Comparison of ENCODE assay signal across 11 cellular contexts in the genomic region with DNA sequence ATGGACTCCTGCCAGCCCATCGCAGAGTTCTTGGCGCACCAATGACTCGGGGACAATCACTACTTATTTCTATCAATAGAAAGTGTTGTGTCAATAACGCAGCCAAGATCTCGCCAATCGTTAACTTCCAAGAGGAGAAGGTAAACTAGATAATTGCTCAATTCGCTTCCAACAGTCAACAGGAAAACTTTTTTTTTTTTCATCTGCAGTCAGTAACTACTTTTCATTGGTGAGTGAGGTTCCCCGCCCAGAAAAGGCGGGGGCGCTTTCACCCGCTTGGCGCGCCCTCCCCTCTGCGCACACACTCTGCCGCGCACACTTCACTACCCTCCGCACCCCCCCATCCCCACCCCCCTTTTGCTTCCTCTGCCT. TPM values are rescaled to one million over a fixed set of nuclear protein-coding genes. Genes with fewer than 3 reads are reported as not detected.
DNase-seq lines count a peak whose midpoint lies in the region; ATAC-seq, FAIRE-seq and TF ChIP-seq lines count a peak whose summit lies in the region.
"Had no signal": no experiment of that assay in that cellular context is flagged by ENCODE, and none has a peak within 500 bp of the region (broad histone marks: within the 10 kb centered on the region; RNA-seq: fewer than 3 reads in every experiment).

A gene (minus strand): TSS at position 147 of the 372 bp plus-strand sequence. CDS start 313 bp downstream, outside the sequence.

- WGBS in pancreas, 2 donors, result 3 to 5% methylated on average over 17 of the region's 17 CpGs

- H3K4me3 ChIP-seq in pancreas, result peak within 1 kb of the TSS in 2 of 4 donors; percentile 0 to 41
- H3K4me3 ChIP-seq: GM12878 had no signal

- ATAC-seq in pancreas, result peak; percentile 42 to 63 (median 58)
- ATAC-seq in GM19455 (IDR thresholded peaks at IDR 0.05; ENCODE audit: unreplicated experiment), result no peak
- ATAC-seq in GM19467 (IDR thresholded peaks at IDR 0.05; ENCODE audit: unreplicated experiment), result no peak
- ATAC-seq in HG03439 (IDR thresholded peaks at IDR 0.05; ENCODE audit: unreplicated experiment), result no peak
- ATAC-seq: GM12878; stimulated activated naive CD8-positive, alpha-beta T cell treated with anti-CD3 and anti-CD28 coated beads, Interleukin-15, Interleukin-2, amounts not matched to agents 100 U/mL and 50 U/mL, for 24 hours had no signal

- no peak for FAIRE-seq in pancreas (lab: Jason Lieb, UNC)
- FAIRE-seq: GM12878 had no signal

- peaks cover 8 to 88% (median 19%) of the 10 kb centered on the region in 4 donors for H3K27me3 ChIP-seq in pancreas

- H3K9me3 ChIP-seq in ES-I3 (ENCODE audit: control insufficient read depth, insufficient read depth, low read length), result no peaks in the 10 kb centered on the region
- no peaks in the 10 kb centered on the region for H3K9me3 ChIP-seq in pancreas

- H3K36me3 Mint-ChIP-seq in endothelial cell (ENCODE audit: low read depth, unreplicated experiment), result peaks cover 9% of the 10 kb centered on the region

- intact Hi-C loops in pancreas (cut with DNase I), result no loop called here

- no peaks in the 10 kb centered on the region for H3K9me3 Mint-ChIP-seq in endothelial cell (ENCODE audit: unreplicated experiment)

- H3K36me3 ChIP-seq in ES-I3 (ENCODE audit: insufficient read depth, low read length) (no peaks in the 10 kb centered on the region), pancreas (no peaks in the 10 kb centered on the region)

- DNase-seq in NCI-H2171 (lab: John Stamatoyannopoulos, UW) (peak; percentile 38), endothelial cell (ENCODE audit: low spot score) (peak; percentile 31), pancreas (peak in 1 of 6 donors; percentile 47), C1 segment of cervical spinal cord (lab: John Stamatoyannopoulos, UW) (no peak)
- DNase-seq: stimulated activated naive CD8-positive, alpha-beta T cell treated with anti-CD3 and anti-CD28 coated beads, Interleukin-15, Interleukin-2, amounts not matched to agents 100 U/mL and 50 U/mL, for 24 hours had no signal

- peak within 1 kb of the TSS; percentile 31 for H3K27ac Mint-ChIP-seq in endothelial cell (ENCODE audit: unreplicated experiment)
- H3K27ac Mint-ChIP-seq: memory B cell had no signal

- peaks cover 38% of the 10 kb centered on the region for H3K27me3 Mint-ChIP-seq in endothelial cell (ENCODE audit: unreplicated experiment)

- H3K4me3 Mint-ChIP-seq in endothelial cell (ENCODE audit: unreplicated experiment), result peak within 1 kb of the TSS; percentile 90
- H3K4me3 Mint-ChIP-seq: memory B cell had no signal

- H3K27ac ChIP-seq in pancreas, result no peak within 1 kb of the TSS

- H3K4me1 Mint-ChIP-seq in endothelial cell (ENCODE audit: unreplicated experiment), result peaks cover 39% of the 10 kb centered on the region

- H3K9ac ChIP-seq in ES-I3 (ENCODE audit: low read depth, low read length), result peak within 1 kb of the TSS; percentile 45

- H3K4me1 ChIP-seq in ES-I3 (ENCODE audit: insufficient read depth, low read length) (peaks cover 11% of the 10 kb centered on the region), pancreas (peaks cover 0 to 14% (median 8%) of the 10 kb centered on the region in 3 donors)

- TF ChIP-seq CTCF in endothelial cell (IDR thresholded peaks at IDR 0.05; ENCODE audit: unreplicated experiment) (no peak), pancreas (IDR thresholded peaks at IDR 0.05) (no peak)

RNA-seq across cellular contexts. Expression of the gene that starts here (rescaled TPM):
- total RNA-seq in endothelial cell (ENCODE audit: unreplicated experiment), result 0.28 TPM
- not detected for total RNA-seq in pancreas
- polyA plus RNA-seq in pancreas, result not detected
- total RNA-seq: GM12878 had no signal
- polyA plus RNA-seq: GM12878 had no signal

Comparison
In these comparisons a context has a peak if more than half of its experiments do, and no peak if none do; other contexts are left out.
1. Peak in DNase-seq in endothelial cell; RNA of the gene not detected or under 1 TPM.
2. Peak in ATAC-seq in pancreas; RNA of the gene not detected or under 1 TPM.